In the genomic region with DNA sequence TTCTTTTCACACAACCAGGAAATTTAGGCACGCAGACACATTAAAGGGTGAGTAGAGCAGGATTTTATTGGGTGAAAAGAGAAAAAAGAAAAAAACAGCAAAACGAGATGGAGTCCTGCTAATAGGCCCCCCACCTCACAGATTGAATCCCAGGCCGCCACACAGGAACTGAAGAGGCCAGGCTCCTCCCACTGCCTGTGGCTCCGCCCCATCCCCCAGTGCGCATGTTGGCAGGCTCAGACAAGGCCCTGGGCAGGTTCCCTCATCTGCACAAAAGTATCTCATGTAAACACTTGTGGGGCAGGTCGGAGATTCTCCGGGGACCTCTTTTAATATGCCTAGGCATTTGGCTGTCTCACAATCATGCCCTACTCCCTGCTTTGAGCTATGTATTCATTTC, we compare ENCODE assay signal across 27 cellular contexts.
DNase-seq lines count a peak whose midpoint lies in the region; ATAC-seq and TF ChIP-seq lines count a peak whose summit lies in the region.
"Had no signal": no experiment of that assay in that cellular context is flagged by ENCODE, and none has a peak within 500 bp of the region (broad histone marks: within the 10 kb centered on the region; RNA-seq: fewer than 3 reads in every experiment).

No MANE protein-coding gene starts in this region.

- H3K9me3 ChIP-seq in colonic mucosa = no peaks in the 10 kb centered on the region
- H3K9me3 ChIP-seq in mucosa of descending colon = no peaks in the 10 kb centered on the region

- no peaks in the 10 kb centered on the region for H3K27me3 ChIP-seq in colonic mucosa

- no peaks in the 10 kb centered on the region for H3K36me3 ChIP-seq in colonic mucosa
- no peaks in the 10 kb centered on the region for H3K36me3 ChIP-seq in mucosa of descending colon (ENCODE audit: low read depth)

- ATAC-seq in mucosa of descending colon (peak; percentile 24), GM21786 (IDR thresholded peaks at IDR 0.05; ENCODE audit: unreplicated experiment) (no peak), HG03039 (IDR thresholded peaks at IDR 0.05; ENCODE audit: unreplicated experiment) (no peak)
- ATAC-seq: activated CD8-positive, alpha-beta memory T cell treated with anti-CD3 and anti-CD28 coated beads, Interleukin-2, amount 10 ng/mL, durations not matched to agents 7 days and 5 days; activated T-cell treated with anti-CD3 and anti-CD28 coated beads, Interleukin-2, amount 50 U/mL, for 4 hours; Panc1 had no signal

- intact Hi-C loops in colonic mucosa (cut with DNase I) = no loop called here
- intact Hi-C loops in mucosa of descending colon (cut with DNase I, micrococcal nuclease) = no loop called here

- in situ Hi-C loops in KBM-7 (cut with MboI; ENCODE audit: low pct_unique_long_range_greater_than_20kb, low sequenced_read_pairs) = no loop called here

- peak; percentile 31 for DNase-seq in NCI-H1436 (lab: John Stamatoyannopoulos, UW)
- no peak for DNase-seq in NCI-H1436 treated with DMSO at 0.1 percent for 48 hours (lab: John Stamatoyannopoulos, UW)
- peak; percentile 69 for DNase-seq in KBM-7
- DNase-seq in colonic mucosa = peak; percentile 49
- DNase-seq in mucosa of descending colon = peak in 2 of 3 donors; percentile 45 to 63
- DNase-seq in NCI-H526 (lab: John Stamatoyannopoulos, UW) = no peak
- DNase-seq: activated CD4-positive, alpha-beta T cell treated with anti-CD3 and anti-CD28 coated beads, Interleukin-2, amount 10 ng/mL, durations not matched to agents 7 days and 5 days; activated CD8-positive, alpha-beta memory T cell treated with anti-CD3 and anti-CD28 coated beads, Interleukin-2, amount 10 ng/mL, durations not matched to agents 7 days and 5 days; activated gamma-delta T cell; activated T-cell treated with anti-CD3 and anti-CD28 coated beads, Interleukin-2, amount 50 U/mL, for 4 hours; C1 segment of cervical spinal cord; DMS53; effector CD8-positive, alpha-beta T cell; glutamatergic neuron; IMR-90; naive thymus-derived CD8-positive, alpha-beta T cell; NCI-H1092 treated with DMSO at 0.1 percent for 48 hours; NCI-H187 treated with DMSO at 0.1 percent for 48 hours; NCI-H2227 treated with DMSO at 0.1 percent for 48 hours; NCI-H748 treated with DMSO at 0.1 percent for 48 hours; Right ventricle myocardium superior; stimulated activated CD4-positive, alpha-beta T cell treated with anti-CD3 and anti-CD28 coated beads, Interleukin-4, amount 100 ng/mL, for 1 hour had no signal

- TF ChIP-seq CTCF in colonic mucosa (IDR thresholded peaks at IDR 0.05) (no peak), mucosa of descending colon (IDR thresholded peaks at IDR 0.05) (no peak)

- no peak overlapping the region for H3K9ac ChIP-seq in colonic mucosa (ENCODE audit: low read depth in 2 of 2, low read length in 2 of 2)

- peaks cover 3% of the 10 kb centered on the region for H3K4me1 ChIP-seq in colonic mucosa
- H3K4me1 ChIP-seq in mucosa of descending colon (ENCODE audit: low read depth) = peaks cover 37% of the 10 kb centered on the region

- H3K4me3 ChIP-seq in colonic mucosa (no peak overlapping the region), mucosa of descending colon (no peak overlapping the region)
- H3K4me3 ChIP-seq: coronary artery had no signal

- peak overlapping the region; percentile 22 for H3K27ac ChIP-seq in colonic mucosa
- H3K27ac ChIP-seq: 22Rv1, coronary artery had no signal

Comparison
In these comparisons a context has a peak if more than half of its experiments do, and no peak if none do; other contexts are left out.
1. DNase-seq: peak in NCI-H1436 (single experiment), KBM-7 (single experiment), colonic mucosa (single experiment) and mucosa of descending colon (2 of 3); none in NCI-H1436 treated with DMSO at 0.1 percent for 48 hours (single experiment) and NCI-H526 (0 of 2).